In genomic region chr16:68608330-68608729, GRCh38 we compare ENCODE assay signal across 10 cellular contexts. TPM values are rescaled to one million over a fixed set of nuclear protein-coding genes. Genes with fewer than 3 reads are reported as not detected.
"Had no signal": no experiment of that assay in that cellular context is flagged by ENCODE, and none has a peak within 500 bp of the region (broad histone marks: within the 10 kb centered on the region; RNA-seq: fewer than 3 reads in every experiment).

No MANE protein-coding gene starts in this region.

- H3K4me2 ChIP-seq: GM23338, KMS-11 had no signal

- H3K4me3 ChIP-seq: GM23338, HAP-1 had no signal

- H3K4me1 ChIP-seq: HAP-1 had no signal

- ATAC-seq: GM23338, HCT116 had no signal

- H3K36me3 ChIP-seq: HAP-1 had no signal

- DNase-seq: H7, HFFc6, IMR-90, KBM-7 had no signal

- H3K27ac ChIP-seq: HL-60, KMS-11 had no signal

- H3K9ac ChIP-seq: KMS-11 had no signal

RNA-seq across cellular contexts. Expression of gene CDH3, which starts 36.8 kb away (rescaled TPM):
- total RNA-seq: H4, IMR-90 had no signal
- polyA plus RNA-seq: IMR-90 had no signal
